In the genomic region with DNA sequence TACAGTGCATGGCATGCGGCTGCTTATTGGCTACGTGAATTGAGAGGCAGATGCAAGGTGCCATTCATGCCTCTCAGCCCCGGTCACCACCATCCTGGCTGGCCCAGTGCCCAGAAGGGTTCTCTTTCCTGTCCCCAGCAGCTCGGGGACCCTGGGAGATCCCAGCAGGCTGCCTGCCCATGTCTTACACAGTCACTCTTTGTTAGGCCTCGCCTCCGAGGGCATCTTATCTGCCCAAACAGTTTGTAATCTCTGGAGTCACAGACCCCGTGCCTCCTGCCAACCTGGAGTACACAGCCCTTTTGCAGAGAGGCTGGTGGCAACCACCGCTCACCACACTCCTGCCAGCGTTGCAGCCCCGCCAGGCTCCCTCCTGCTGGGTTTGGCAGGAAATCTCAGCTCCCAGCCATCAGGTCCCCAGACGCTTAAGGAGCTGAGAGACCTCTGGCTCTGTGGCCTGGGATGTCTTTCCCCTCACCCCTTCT, we compare ENCODE assay signal across 8 cellular contexts. TPM values are rescaled to one million over a fixed set of nuclear protein-coding genes. Genes with fewer than 3 reads are reported as not detected.
DNase-seq lines count a peak whose midpoint lies in the region; ATAC-seq, FAIRE-seq and TF ChIP-seq lines count a peak whose summit lies in the region.

No MANE protein-coding gene starts in this region.

- no peak for TF ChIP-seq POLR2A in heart left ventricle (IDR thresholded peaks at IDR 0.05)

- peaks cover 3 to 49% (median 35%) of the 10 kb centered on the region in 9 donors for H3K36me3 ChIP-seq in heart left ventricle

- 21 to 32% (median 23%) methylated on average over 11 of the region's 11 CpGs for WGBS in heart left ventricle, 4 donors

- H3K27ac Mint-ChIP-seq in activated CD4-positive, alpha-beta memory T cell treated with anti-CD3 and anti-CD28 coated beads for 36 hours: peak overlapping the region; percentile 33
- no peak overlapping the region for H3K27ac Mint-ChIP-seq in activated CD4-positive, alpha-beta memory T cell treated with anti-CD3 and anti-CD28 coated beads, Interleukin-2, amount 10 ng/mL, durations not matched to agents 7 days and 5 days

- CTCF ChIA-PET in activated CD4-positive, alpha-beta memory T cell treated with anti-CD3 and anti-CD28 coated beads for 36 hours (lab: Charles Lee): interaction anchor here (1.1 to 1.7 kb wide), 3 partner anchors 14 to 149 kb away, joined by 5 to 9 read pairs (median 7); a partner anchor contains a TSS
- CTCF ChIA-PET in activated CD4-positive, alpha-beta memory T cell treated with anti-CD3 and anti-CD28 coated beads, Interleukin-2, amount 10 ng/mL, durations not matched to agents 7 days and 5 days (lab: Charles Lee): no interaction called here

- POLR2A ChIA-PET in activated CD4-positive, alpha-beta memory T cell treated with anti-CD3 and anti-CD28 coated beads for 36 hours (lab: Charles Lee): no interaction called here
- POLR2A ChIA-PET in activated CD4-positive, alpha-beta memory T cell treated with anti-CD3 and anti-CD28 coated beads, Interleukin-2, amount 10 ng/mL, durations not matched to agents 7 days and 5 days (lab: Charles Lee): interaction anchor here (0.6 to 1.4 kb wide), 2 partner anchors 14 to 152 kb away, joined by 3 read pairs; no protein-coding TSS in a partner anchor

- no peak for FAIRE-seq in RCC 7860 (lab: Jason Lieb, UNC)

- no peak overlapping the region for H3K4me3 Mint-ChIP-seq in activated CD4-positive, alpha-beta memory T cell treated with anti-CD3 and anti-CD28 coated beads for 36 hours
- no peak overlapping the region for H3K4me3 Mint-ChIP-seq in activated CD4-positive, alpha-beta memory T cell treated with anti-CD3 and anti-CD28 coated beads, Interleukin-2, amount 10 ng/mL, durations not matched to agents 7 days and 5 days

- H3K4me3 ChIP-seq in heart left ventricle: no peak overlapping the region

- peak overlapping the region in 10 of 12 donors; percentile 6 to 66 (median 41) for H3K27ac ChIP-seq in heart left ventricle
- peak overlapping the region; percentile 26 for H3K27ac ChIP-seq in substantia nigra (ENCODE audit: low read depth, low read length, poor library complexity, severe bottlenecking)

- no peaks in the 10 kb centered on the region for H3K27me3 ChIP-seq in heart left ventricle

- intact Hi-C loops in activated CD4-positive, alpha-beta memory T cell treated with anti-CD3 and anti-CD28 coated beads for 36 hours (cut with micrococcal nuclease): no loop called here
- intact Hi-C loops in heart left ventricle (cut with DNase I): loop anchor here in 1 of 10 donors (10.0 kb wide), 1 partner anchor 400 kb away; no protein-coding TSS in a partner anchor

- no peak for DNase-seq in activated CD4-positive, alpha-beta memory T cell treated with anti-CD3 and anti-CD28 coated beads for 36 hours
- DNase-seq in activated CD4-positive, alpha-beta memory T cell treated with anti-CD3 and anti-CD28 coated beads, Interleukin-2, amount 10 ng/mL, durations not matched to agents 7 days and 5 days: no peak
- DNase-seq in RCC 7860 (ENCODE audit: low spot score) (peak; percentile 13), heart left ventricle (peak in 4 of 5 donors; percentile 23 to 79 (median 77)), substantia nigra (lab: John Stamatoyannopoulos, UW) (peak in 19 of 49 donors; percentile 10 to 93 (median 40)), midbrain (lab: John Stamatoyannopoulos, UW) (no peak), HCEC 1CT (no peak)

- no peaks in the 10 kb centered on the region for H3K9me3 Mint-ChIP-seq in activated CD4-positive, alpha-beta memory T cell treated with anti-CD3 and anti-CD28 coated beads for 36 hours
- no peaks in the 10 kb centered on the region for H3K9me3 Mint-ChIP-seq in activated CD4-positive, alpha-beta memory T cell treated with anti-CD3 and anti-CD28 coated beads, Interleukin-2, amount 10 ng/mL, durations not matched to agents 7 days and 5 days

- H3K4me1 Mint-ChIP-seq in activated CD4-positive, alpha-beta memory T cell treated with anti-CD3 and anti-CD28 coated beads for 36 hours (ENCODE audit: low read depth): peaks cover 6% of the 10 kb centered on the region
- H3K4me1 Mint-ChIP-seq in activated CD4-positive, alpha-beta memory T cell treated with anti-CD3 and anti-CD28 coated beads, Interleukin-2, amount 10 ng/mL, durations not matched to agents 7 days and 5 days: peaks cover 10% of the 10 kb centered on the region

- no peaks in the 10 kb centered on the region for H3K27me3 Mint-ChIP-seq in activated CD4-positive, alpha-beta memory T cell treated with anti-CD3 and anti-CD28 coated beads for 36 hours
- no peaks in the 10 kb centered on the region for H3K27me3 Mint-ChIP-seq in activated CD4-positive, alpha-beta memory T cell treated with anti-CD3 and anti-CD28 coated beads, Interleukin-2, amount 10 ng/mL, durations not matched to agents 7 days and 5 days

- peaks cover 0 to 48% (median 18%) of the 10 kb centered on the region in 12 donors for H3K4me1 ChIP-seq in heart left ventricle

- H3K9me3 ChIP-seq in heart left ventricle: no peaks in the 10 kb centered on the region

- ATAC-seq in heart left ventricle (peak; percentile 47 to 65 (median 56)), GM21528 (IDR thresholded peaks at IDR 0.05; ENCODE audit: low FRiP score, unreplicated experiment) (no peak)

- H3K36me3 Mint-ChIP-seq in activated CD4-positive, alpha-beta memory T cell treated with anti-CD3 and anti-CD28 coated beads for 36 hours: peaks cover 22% of the 10 kb centered on the region
- peaks cover 43% of the 10 kb centered on the region for H3K36me3 Mint-ChIP-seq in activated CD4-positive, alpha-beta memory T cell treated with anti-CD3 and anti-CD28 coated beads, Interleukin-2, amount 10 ng/mL, durations not matched to agents 7 days and 5 days (ENCODE audit: low read depth)

- TF ChIP-seq CTCF in heart left ventricle (IDR thresholded peaks at IDR 0.05): no peak

RNA-seq across cellular contexts. Expression of a gene that starts 7.0 kb away (rescaled TPM):
- total RNA-seq in activated CD4-positive, alpha-beta memory T cell treated with anti-CD3 and anti-CD28 coated beads for 36 hours: 10 to 100 TPM; 27.7 to 28.5 TPM
- 10 to 100 TPM; 80.9 to 81.9 TPM for total RNA-seq in activated CD4-positive, alpha-beta memory T cell treated with anti-CD3 and anti-CD28 coated beads, Interleukin-2, amount 10 ng/mL, durations not matched to agents 7 days and 5 days
- 100 to 1,000 TPM; 415 to 810 (median 586) TPM for total RNA-seq in heart left ventricle
- polyA plus RNA-seq in heart left ventricle: 1,000 to 10,000 TPM in 1 of 2 donors, 100 to 1,000 TPM in 1; 312 to 1,060 TPM

RNA-seq across cellular contexts. Expression of a gene that starts 14.9 kb away (rescaled TPM):
- total RNA-seq in activated CD4-positive, alpha-beta memory T cell treated with anti-CD3 and anti-CD28 coated beads for 36 hours: 10 to 100 TPM; 50.1 to 53.8 TPM
- total RNA-seq in activated CD4-positive, alpha-beta memory T cell treated with anti-CD3 and anti-CD28 coated beads, Interleukin-2, amount 10 ng/mL, durations not matched to agents 7 days and 5 days: 100 to 1,000 TPM; 141 to 146 TPM
- total RNA-seq in heart left ventricle: 10 to 100 TPM; 28.4 to 75.9 (median 45.6) TPM
- polyA plus RNA-seq in heart left ventricle: 10 to 100 TPM; 35.7 to 37.5 TPM

RNA-seq across cellular contexts. Expression of a gene that starts 30.0 kb away (rescaled TPM):
- 10 to 100 TPM; 12.0 to 12.2 TPM for total RNA-seq in activated CD4-positive, alpha-beta memory T cell treated with anti-CD3 and anti-CD28 coated beads for 36 hours
- total RNA-seq in activated CD4-positive, alpha-beta memory T cell treated with anti-CD3 and anti-CD28 coated beads, Interleukin-2, amount 10 ng/mL, durations not matched to agents 7 days and 5 days: 10 to 100 TPM; 13.1 to 14.1 TPM
- total RNA-seq in heart left ventricle: 100 to 1,000 TPM; 116 to 252 (median 133) TPM
- polyA plus RNA-seq in heart left ventricle: 100 to 1,000 TPM; 156 to 245 TPM

RNA-seq across cellular contexts. Expression of a gene that starts 32.4 kb away (rescaled TPM):
- 10 to 100 TPM; 21.2 to 23.5 TPM for total RNA-seq in activated CD4-positive, alpha-beta memory T cell treated with anti-CD3 and anti-CD28 coated beads for 36 hours
- 10 to 100 TPM; 19.4 to 21.5 TPM for total RNA-seq in activated CD4-positive, alpha-beta memory T cell treated with anti-CD3 and anti-CD28 coated beads, Interleukin-2, amount 10 ng/mL, durations not matched to agents 7 days and 5 days
- total RNA-seq in heart left ventricle: 10 to 100 TPM; 28.3 to 66.1 (median 42.6) TPM
- polyA plus RNA-seq in heart left ventricle: 10 to 100 TPM; 17.0 to 72.0 TPM

RNA-seq across cellular contexts. Expression of a gene that starts 46.1 kb away (rescaled TPM):
- 1 to 10 TPM in 1 of 2 experiments, under 1 TPM in 1; 0.94 to 2.9 TPM for total RNA-seq in activated CD4-positive, alpha-beta memory T cell treated with anti-CD3 and anti-CD28 coated beads for 36 hours
- 1 to 10 TPM; 1.5 to 1.9 TPM for total RNA-seq in activated CD4-positive, alpha-beta memory T cell treated with anti-CD3 and anti-CD28 coated beads, Interleukin-2, amount 10 ng/mL, durations not matched to agents 7 days and 5 days
- total RNA-seq in heart left ventricle: under 1 TPM in 7 of 9 donors, not detected in 2; 0.33 to 0.77 (median 0.51) TPM
- polyA plus RNA-seq in heart left ventricle: under 1 TPM; 0.12 to 0.15 TPM

Comparison
In these comparisons a context has a peak if more than half of its experiments do, and no peak if none do; other contexts are left out.
1. DNase-seq: peak in RCC 7860 (single experiment) and heart left ventricle (4 of 5); none in activated CD4-positive, alpha-beta memory T cell treated with anti-CD3 and anti-CD28 coated beads for 36 hours (single experiment), activated CD4-positive, alpha-beta memory T cell treated with anti-CD3 and anti-CD28 coated beads, Interleukin-2, amount 10 ng/mL, durations not matched to agents 7 days and 5 days (single experiment), midbrain (single experiment) and HCEC 1CT (single experiment).
2. RNA of a gene that starts 7.0 kb away (total RNA-seq): 415 to 810 TPM in heart left ventricle; 80.9 to 81.9 TPM in activated CD4-positive, alpha-beta memory T cell treated with anti-CD3 and anti-CD28 coated beads, Interleukin-2, amount 10 ng/mL, durations not matched to agents 7 days and 5 days and 27.7 to 28.5 TPM in activated CD4-positive, alpha-beta memory T cell treated with anti-CD3 and anti-CD28 coated beads for 36 hours; every median in the first group is over 4 times any median in the second.
3. RNA of a gene that starts 30.0 kb away (total RNA-seq): 116 to 252 TPM in heart left ventricle; 13.1 to 14.1 TPM in activated CD4-positive, alpha-beta memory T cell treated with anti-CD3 and anti-CD28 coated beads, Interleukin-2, amount 10 ng/mL, durations not matched to agents 7 days and 5 days and 12.0 to 12.2 TPM in activated CD4-positive, alpha-beta memory T cell treated with anti-CD3 and anti-CD28 coated beads for 36 hours; every median in the first group is over 4 times any median in the second.